In the genomic region with DNA sequence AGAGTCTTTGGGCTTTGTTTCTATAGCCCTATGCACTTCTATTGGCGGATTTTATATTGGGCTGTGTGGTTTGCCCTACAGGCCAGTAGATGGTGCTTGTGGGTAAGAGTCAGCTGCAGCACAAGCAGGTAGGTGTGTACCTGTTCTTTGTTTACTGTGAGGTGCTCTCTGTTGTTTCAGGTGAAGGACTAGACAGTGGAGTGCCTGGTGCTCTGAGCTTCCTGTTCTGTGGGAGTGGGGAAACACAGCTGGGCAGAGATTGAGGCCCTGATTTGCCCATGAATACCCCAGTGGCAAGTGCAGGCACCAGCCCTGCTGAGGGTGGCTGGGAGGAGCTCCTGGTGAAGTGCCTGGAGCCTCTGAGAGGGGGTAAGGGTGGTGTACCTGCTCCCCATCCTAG, we compare ENCODE assay signal across 8 cellular contexts. TPM values are rescaled to one million over a fixed set of nuclear protein-coding genes. Genes with fewer than 3 reads are reported as not detected.
DNase-seq lines count a peak whose midpoint lies in the region; ATAC-seq and TF ChIP-seq lines count a peak whose summit lies in the region.

No MANE protein-coding gene starts in this region.

- ATAC-seq in HG02798 (IDR thresholded peaks at IDR 0.05; ENCODE audit: poor library complexity, unreplicated experiment) (peak; percentile 55), right cardiac atrium (peak; percentile 66 to 71)

- WGBS in right cardiac atrium = 71% methylated on average over 1 of the region's 1 CpG

- H3K27ac ChIP-seq in OCI-LY1 (ENCODE audit: low read depth, low read length, poor library complexity, severe bottlenecking) (no peak overlapping the region), right cardiac atrium (ENCODE audit: low read length) (no peak overlapping the region)

- H3K4me3 ChIP-seq in GM12864 (ENCODE audit: low read depth, low read length) (no peak overlapping the region), OCI-LY1 (ENCODE audit: low read depth, low read length, poor library complexity, severe bottlenecking) (no peak overlapping the region), right cardiac atrium (ENCODE audit: low read length) (no peak overlapping the region)

- H3K36me3 ChIP-seq in OCI-LY1 (ENCODE audit: insufficient read depth, low read length) = no peaks in the 10 kb centered on the region

- peak; percentile 8 for DNase-seq in GM12864 (ENCODE audit: low read depth)
- DNase-seq in right cardiac atrium = no peak
- DNase-seq in dedifferentiated amniotic fluid mesenchymal stem cell (ENCODE audit: extremely low spot score) = no peak
- no peak for DNase-seq in activated CD4-positive, alpha-beta T cell treated with anti-CD3 and anti-CD28 coated beads for 4 hours
- DNase-seq in activated CD4-positive, alpha-beta T cell treated with anti-CD3 and anti-CD28 coated beads, Interleukin-2, amount 50 U/mL, for 48 hours = no peak
- no peak for DNase-seq in amniotic stem cell (lab: John Stamatoyannopoulos, UW)

- no peaks in the 10 kb centered on the region for H3F3A ChIP-seq in OCI-LY1 (ENCODE audit: insufficient read depth, low read length)

- intact Hi-C loops in right cardiac atrium (cut with DNase I) = no loop called here

- H3K4me2 ChIP-seq in OCI-LY1 (ENCODE audit: low read length) = no peak overlapping the region

- H3K9me2 ChIP-seq in OCI-LY1 (ENCODE audit: low read depth, low read length) = no peaks in the 10 kb centered on the region

- H3K9me3 ChIP-seq in OCI-LY1 (ENCODE audit: low read length) (no peaks in the 10 kb centered on the region), right cardiac atrium (ENCODE audit: control insufficient read depth, low read length) (no peaks in the 10 kb centered on the region)

- H3K79me2 ChIP-seq in OCI-LY1 (ENCODE audit: insufficient read depth, low read length) = no peaks in the 10 kb centered on the region

- no peak overlapping the region for H2AFZ ChIP-seq in OCI-LY1 (ENCODE audit: low read length)

- TF ChIP-seq CTCF in GM12864 (IDR thresholded peaks at IDR 0.05; ENCODE audit: low read depth, low read length, missing control alignments) (peak; percentile 62), OCI-LY1 (IDR thresholded peaks at IDR 0.05; ENCODE audit: low read length) (peak; percentile 67)

- H3K27me3 ChIP-seq in OCI-LY1 (ENCODE audit: insufficient read depth, low read length) (peaks cover 8% of the 10 kb centered on the region; the same call in 1 of the 2 replicates), right cardiac atrium (ENCODE audit: control insufficient read depth, insufficient read depth) (no peaks in the 10 kb centered on the region)

- H3K4me1 ChIP-seq in OCI-LY1 (ENCODE audit: insufficient read depth, low read length, severe bottlenecking) (no peaks in the 10 kb centered on the region), right cardiac atrium (ENCODE audit: control insufficient read depth, insufficient read depth, low read length) (no peaks in the 10 kb centered on the region)

- no peaks in the 10 kb centered on the region for H4K20me1 ChIP-seq in OCI-LY1 (ENCODE audit: insufficient read depth, low read length)

- H3K9ac ChIP-seq in OCI-LY1 (ENCODE audit: low read length) = no peak overlapping the region

RNA-seq across cellular contexts. Expression of a gene that starts 26.3 kb away (rescaled TPM):
- 1 to 10 TPM in 1 of 4 donors, under 1 TPM in 1, not detected in 2; 0.14 to 2.5 TPM for total RNA-seq in right cardiac atrium
- polyA plus RNA-seq in right cardiac atrium = 2.2 TPM
